Comparison of ENCODE assay signal across 15 cellular contexts in the genomic region with DNA sequence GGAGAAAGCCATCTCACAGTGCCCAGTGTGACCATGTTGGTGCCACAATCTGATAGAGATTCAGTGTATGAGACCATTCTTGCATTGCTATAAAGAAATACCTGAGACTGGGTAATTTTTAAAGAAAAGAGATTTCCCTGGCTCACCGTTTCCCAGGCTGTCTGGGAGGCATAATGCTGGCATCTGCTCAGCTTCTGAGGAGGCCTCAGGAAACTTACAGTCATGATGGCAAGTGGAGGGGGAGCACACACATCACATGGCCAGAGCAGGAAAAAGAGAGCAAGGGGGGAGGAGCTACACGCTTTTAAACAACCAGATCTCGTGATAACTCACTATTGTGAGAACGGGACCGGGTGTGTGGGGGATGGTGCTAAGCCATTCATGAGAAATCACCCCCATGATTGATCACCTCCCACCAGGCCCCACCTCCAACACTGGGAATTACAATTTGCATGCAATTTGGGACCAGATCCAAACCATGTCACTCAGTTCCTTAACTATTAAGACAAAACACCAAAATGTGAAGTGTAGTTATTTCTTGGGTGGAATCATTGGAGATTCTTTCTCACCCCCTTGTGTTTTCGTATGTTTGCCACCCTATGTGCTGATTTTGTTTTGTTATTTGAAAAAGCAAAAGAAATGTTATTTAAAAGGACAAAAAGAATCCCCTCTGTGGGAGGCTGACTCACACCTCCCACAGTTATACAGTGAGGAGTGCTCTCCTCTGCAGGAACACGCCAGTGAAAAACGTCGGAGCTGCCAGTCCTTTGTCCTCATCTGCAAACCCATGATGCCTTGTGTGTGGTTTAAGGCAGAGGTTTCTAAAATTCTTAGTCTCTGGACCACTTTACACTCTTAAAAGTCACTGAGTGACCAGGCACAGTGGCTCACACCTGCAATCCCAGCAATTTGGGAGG.
"Had no signal": no experiment of that assay in that cellular context is flagged by ENCODE, and none has a peak within 500 bp of the region (broad histone marks: within the 10 kb centered on the region; RNA-seq: fewer than 3 reads in every experiment).

No MANE protein-coding gene starts in this region.

- DNase-seq: activated CD4-positive, alpha-beta T cell treated with anti-CD3 and anti-CD28 coated beads, Interleukin-2, amount 10 ng/mL, durations not matched to agents 24 days and 14 days; activated naive CD4-positive, alpha-beta T cell treated with Interleukin-2 at 50 U/mL for 16 hours; esophagus squamous epithelium; islet precursor cell; mammary epithelial cell; ovary; T-cell; T1000; tibial artery; uterus had no signal

- H3K4me3 ChIP-seq: esophagus squamous epithelium, ovary, skin epidermis, tibial artery, uterus had no signal

- H3K9me3 ChIP-seq: esophagus squamous epithelium, ovary, tibial artery, uterus had no signal

- ATAC-seq: left lobe of liver; stimulated activated effector memory CD8-positive, alpha-beta T cell treated with anti-CD3 and anti-CD28 coated beads, Interleukin-12 subunit alpha, Interleukin-12 subunit beta, amount 100 ng/mL, for 72 hours; T-cell had no signal

- H3K36me3 ChIP-seq: esophagus squamous epithelium, ovary, tibial artery, uterus had no signal

- H3K4me1 ChIP-seq: uterus had no signal

- H3K27me3 ChIP-seq: esophagus squamous epithelium, ovary, uterus had no signal

- FAIRE-seq: bronchial epithelial cell, frontal cortex had no signal

- H3K27ac ChIP-seq: ovary, tibial artery, uterus had no signal
